10 cellular contexts compared by ENCODE assay signal in genomic region chr14:95452176-95452889, GRCh38.
DNase-seq lines count a peak whose midpoint lies in the region; ATAC-seq and TF ChIP-seq lines count a peak whose summit lies in the region.
"Had no signal": no experiment of that assay in that cellular context is flagged by ENCODE, and none has a peak within 500 bp of the region (broad histone marks: within the 10 kb centered on the region; RNA-seq: fewer than 3 reads in every experiment).

No MANE protein-coding gene starts in this region.

- H3K4me2 ChIP-seq in osteoblast (ENCODE audit: insufficient read depth, low read length), result no peak overlapping the region

- H3K4me3 Mint-ChIP-seq in chondrocyte (ENCODE audit: unreplicated experiment), result no peak overlapping the region

- H3K4me3 ChIP-seq in osteoblast (ENCODE audit: insufficient read depth, low read length), result no peak overlapping the region
- H3K4me3 ChIP-seq: upper lobe of left lung had no signal

- no peaks in the 10 kb centered on the region for H3K27me3 Mint-ChIP-seq in chondrocyte (ENCODE audit: low read depth)

- ATAC-seq in GM18505 (IDR thresholded peaks at IDR 0.05; ENCODE audit: unreplicated experiment) (no peak), HG03045 (IDR thresholded peaks at IDR 0.05; ENCODE audit: unreplicated experiment) (no peak)

- peak; percentile 68 for TF ChIP-seq CTCF in chondrocyte (IDR thresholded peaks at IDR 0.05)
- peak; percentile 53 for TF ChIP-seq CTCF in osteoblast (IDR thresholded peaks at IDR 0.05; ENCODE audit: extremely low read depth, low read depth, low read length)

- H3K27ac ChIP-seq in osteoblast (ENCODE audit: low read depth, low read length), result no peak overlapping the region
- H3K27ac ChIP-seq: upper lobe of left lung had no signal

- no peak overlapping the region for H2AFZ ChIP-seq in osteoblast (ENCODE audit: low read length)

- no peaks in the 10 kb centered on the region for H3K4me1 ChIP-seq in osteoblast (ENCODE audit: insufficient read depth, low read length)

- no peak overlapping the region for H3K27ac Mint-ChIP-seq in chondrocyte (ENCODE audit: unreplicated experiment)

- no peaks in the 10 kb centered on the region for H3K4me1 Mint-ChIP-seq in chondrocyte (ENCODE audit: low read depth)

- no peaks in the 10 kb centered on the region for H3K9me3 Mint-ChIP-seq in chondrocyte (ENCODE audit: low read depth)

- H3K36me3 ChIP-seq in osteoblast (ENCODE audit: insufficient read depth, low read length), result no peaks in the 10 kb centered on the region

- TF ChIP-seq POLR2A in GM18505 (IDR thresholded peaks at IDR 0.05; ENCODE audit: borderline replicate concordance, extremely low read depth, insufficient read depth, insufficient read length), result no peak

- no peaks in the 10 kb centered on the region for H3K27me3 ChIP-seq in osteoblast (ENCODE audit: insufficient read depth, low read length)
- H3K27me3 ChIP-seq: upper lobe of left lung had no signal

- H4K20me1 ChIP-seq in osteoblast (ENCODE audit: insufficient read depth, low read length), result no peaks in the 10 kb centered on the region

- peaks cover 22% of the 10 kb centered on the region for H3K36me3 Mint-ChIP-seq in chondrocyte (ENCODE audit: low read depth)

- H3K9me3 ChIP-seq in osteoblast (ENCODE audit: low read depth, low read length), result no peaks in the 10 kb centered on the region
- H3K9me3 ChIP-seq: upper lobe of left lung had no signal

- DNase-seq in DMS 273 (lab: John Stamatoyannopoulos, UW; ENCODE audit: unreplicated experiment) (peak; percentile 46), DMS 273 treated with DMSO at 0.1 percent for 48 hours (lab: John Stamatoyannopoulos, UW) (no peak), M059J (ENCODE audit: low read depth) (peak; percentile 7), chondrocyte (ENCODE audit: low spot score) (no peak), osteoblast (ENCODE audit: insufficient read length, low spot score, missing footprints) (no peak)
- DNase-seq in stimulated activated CD4-positive, alpha-beta T cell treated with anti-CD3 and anti-CD28 coated beads, Interleukin-12 subunit alpha, Interleukin-12 subunit beta, amount 100 ng/mL, for 4 hours, result no peak
- DNase-seq: activated naive CD4-positive, alpha-beta T cell had no signal

- no peaks in the 10 kb centered on the region for H3K79me2 ChIP-seq in osteoblast (ENCODE audit: insufficient read depth, low read length)

Comparison
In these comparisons a context has a peak if more than half of its experiments do, and no peak if none do; other contexts are left out.
1. DNase-seq: peak in DMS 273 (single experiment) and M059J (single experiment); none in DMS 273 treated with DMSO at 0.1 percent for 48 hours (single experiment), chondrocyte (single experiment), osteoblast (single experiment) and stimulated activated CD4-positive, alpha-beta T cell treated with anti-CD3 and anti-CD28 coated beads, Interleukin-12 subunit alpha, Interleukin-12 subunit beta, amount 100 ng/mL, for 4 hours (single experiment).